8 cellular contexts compared by ENCODE assay signal in genomic region chr5:1111727-1112289, GRCh38. TPM values are rescaled to one million over a fixed set of nuclear protein-coding genes. Genes with fewer than 3 reads are reported as not detected.
DNase-seq lines count a peak whose midpoint lies in the region; ATAC-seq, FAIRE-seq and TF ChIP-seq lines count a peak whose summit lies in the region.

Gene SLC12A7, minus strand, starts transcription at chr5:1112063. Its CDS starts 72 bp downstream, at chr5:1111991.

- H3K4me1 ChIP-seq in neuron (ENCODE audit: insufficient read depth, low read length) (peaks cover 7% of the 10 kb centered on the region), thymus (ENCODE audit: control insufficient read depth, insufficient read depth, low read length) (peaks cover 42% of the 10 kb centered on the region)

- WGBS in thymus: 1% methylated on average over 79 of the region's 79 CpGs

- H3K9me3 Mint-ChIP-seq in activated T-helper 17 cell treated with anti-CD3 and anti-CD28 coated beads, Interleukin-2, amount 50 U/mL, for 72 hours: no peaks in the 10 kb centered on the region

- H3K36me3 ChIP-seq in neuron (ENCODE audit: insufficient read depth, low read length): peaks cover under 1% of the 10 kb centered on the region
- H3K36me3 ChIP-seq in thymus (ENCODE audit: control insufficient read depth, insufficient read depth): no peaks in the 10 kb centered on the region

- no peak for TF ChIP-seq CTCF in foreskin fibroblast (IDR thresholded peaks at IDR 0.05; ENCODE audit: low read depth, low read length)

- H3K27ac Mint-ChIP-seq in activated T-helper 17 cell treated with anti-CD3 and anti-CD28 coated beads, Interleukin-2, amount 50 U/mL, for 72 hours: peak within 1 kb of the TSS; percentile 93

- no peak for FAIRE-seq in GM12891 (lab: Jason Lieb, UNC)

- H3K4me3 Mint-ChIP-seq in activated T-helper 17 cell treated with anti-CD3 and anti-CD28 coated beads, Interleukin-2, amount 50 U/mL, for 72 hours: peak within 1 kb of the TSS; percentile 82

- DNase-seq in GM12891 (ENCODE audit: insufficient read length, low spot score) (peak; percentile 63), NCI-H748 treated with DMSO at 0.1 percent for 48 hours (lab: John Stamatoyannopoulos, UW) (peak; percentile 52), foreskin fibroblast (peak in 1 of 2 donors; percentile 61)

- no peak for TF ChIP-seq POLR2A in GM12891 (IDR thresholded peaks at IDR 0.05; ENCODE audit: low read depth, low read length)

- ATAC-seq in HG02852 (IDR thresholded peaks at IDR 0.05; ENCODE audit: unreplicated experiment) (peak; percentile 75), GM19035 (IDR thresholded peaks at IDR 0.05; ENCODE audit: unreplicated experiment) (no peak)
- peak; percentile 90 for ATAC-seq in activated T-helper 17 cell treated with anti-CD3 and anti-CD28 coated beads, Interleukin-2, amount 50 U/mL, for 72 hours (replicated peaks)

- H3K27me3 Mint-ChIP-seq in activated T-helper 17 cell treated with anti-CD3 and anti-CD28 coated beads, Interleukin-2, amount 50 U/mL, for 72 hours: no peaks in the 10 kb centered on the region

- peak within 1 kb of the TSS; percentile 62 for H3K27ac ChIP-seq in thymus (ENCODE audit: low read depth)

- H3K27me3 ChIP-seq in neuron (ENCODE audit: insufficient read depth, low read length) (peaks cover 7% of the 10 kb centered on the region), thymus (ENCODE audit: control insufficient read depth, insufficient read depth) (no peaks in the 10 kb centered on the region)

- peak within 1 kb of the TSS; percentile 92 for H2AFZ ChIP-seq in neuron (ENCODE audit: low read depth, low read length)

- peaks cover 16% of the 10 kb centered on the region for H3K4me1 Mint-ChIP-seq in activated T-helper 17 cell treated with anti-CD3 and anti-CD28 coated beads, Interleukin-2, amount 50 U/mL, for 72 hours

- H3K4me3 ChIP-seq in foreskin fibroblast (ENCODE audit: low read depth in 1 of 2, low read length in 2 of 2) (peak within 1 kb of the TSS; percentile 59 to 61), neuron (ENCODE audit: low read length) (peak within 1 kb of the TSS; percentile 75), thymus (ENCODE audit: low read length) (peak within 1 kb of the TSS; percentile 82)

- H3K36me3 Mint-ChIP-seq in activated T-helper 17 cell treated with anti-CD3 and anti-CD28 coated beads, Interleukin-2, amount 50 U/mL, for 72 hours (ENCODE audit: low read depth): no peaks in the 10 kb centered on the region

- peaks cover 3% of the 10 kb centered on the region for H3K9me3 ChIP-seq in neuron (ENCODE audit: low read length)
- no peaks in the 10 kb centered on the region for H3K9me3 ChIP-seq in thymus (ENCODE audit: control insufficient read depth)

TF ChIP-seq in GM12891, 5 proteins besides CTCF, POLR2A, EP300 and RAD21:
- TF ChIP-seq SPI1 (IDR thresholded peaks at IDR 0.05; ENCODE audit: low read depth, low read length): no peak
- TF ChIP-seq POLR2AphosphoS5 (IDR thresholded peaks at IDR 0.05; ENCODE audit: low read depth, low read length): no peak

RNA-seq across cellular contexts. Expression of gene SLC12A7, which starts in this region (rescaled TPM):
- polyA plus RNA-seq in GM12891 (2012; ENCODE audit: low read depth, missing spikeins): 2.1 TPM
- 10 to 100 TPM; 17.6 to 28.2 TPM for total RNA-seq in activated T-helper 17 cell treated with anti-CD3 and anti-CD28 coated beads, Interleukin-2, amount 50 U/mL, for 72 hours
- 23.5 TPM for polyA plus RNA-seq in thymus
